Comparison of ENCODE assay signal across 8 cellular contexts in the genomic region with DNA sequence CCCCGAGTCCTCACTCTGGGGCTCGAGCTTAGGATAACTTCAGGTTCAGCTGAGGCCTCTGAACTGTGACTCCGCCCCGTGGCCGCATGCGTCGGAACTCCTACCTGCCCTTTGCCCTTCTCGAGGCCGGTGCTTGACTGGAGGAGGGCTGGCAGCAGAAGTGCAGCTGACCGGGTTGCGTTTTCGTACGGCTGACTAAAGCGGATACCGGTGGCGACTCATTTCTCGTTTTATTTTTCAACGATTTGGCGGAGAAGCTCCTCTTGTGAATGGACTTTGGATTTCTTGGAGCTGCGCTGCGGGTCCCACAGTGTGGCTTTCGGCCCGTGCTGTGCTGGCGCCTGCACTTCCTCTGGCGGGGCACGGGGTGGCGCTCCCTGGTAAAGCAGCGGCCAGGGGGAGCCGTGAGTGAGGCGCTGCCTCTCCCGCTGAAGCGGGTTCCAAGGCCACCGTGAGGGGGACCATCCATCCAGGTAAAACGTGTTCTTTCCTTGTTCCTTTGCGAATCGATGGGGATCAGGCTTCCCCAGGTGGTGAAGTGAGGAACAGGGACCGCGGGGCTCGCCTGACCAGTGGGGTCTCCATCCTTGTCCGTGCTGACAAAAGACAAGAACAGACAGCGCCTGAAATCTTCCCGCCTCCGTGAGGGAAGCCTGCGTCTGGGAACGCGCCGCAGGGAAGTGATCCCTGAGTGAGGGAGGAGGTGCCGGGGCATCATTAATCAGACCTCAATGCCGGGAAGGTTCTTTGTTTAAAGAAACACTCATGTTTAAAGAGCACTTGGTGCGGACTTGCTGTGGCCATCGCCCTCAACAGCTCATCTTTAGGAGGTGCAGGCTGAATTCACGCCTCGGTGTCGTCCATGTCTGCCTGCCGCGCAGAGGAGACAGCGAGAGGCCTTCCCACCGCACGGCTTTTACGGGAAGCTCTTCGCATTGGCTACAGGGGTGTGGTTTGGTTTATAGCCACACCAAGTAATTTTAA. TPM values are rescaled to one million over a fixed set of nuclear protein-coding genes. Genes with fewer than 3 reads are reported as not detected.
DNase-seq lines count a peak whose midpoint lies in the region; ATAC-seq and TF ChIP-seq lines count a peak whose summit lies in the region.

No MANE protein-coding gene starts in this region.

- H3K27me3 ChIP-seq in H9 (ENCODE audit: insufficient read depth, low read length) (peaks cover 3% of the 10 kb centered on the region; the same call in 1 of the 2 replicates), SJSA1 (replicated peaks) (peaks cover 20% of the 10 kb centered on the region)

- H3K23me2 ChIP-seq in H9 (ENCODE audit: insufficient read length, low read depth, low read length, poor library complexity, severe bottlenecking): peaks cover 4% of the 10 kb centered on the region

- H3K79me2 ChIP-seq in H9 (ENCODE audit: insufficient read depth, low read length): no peaks in the 10 kb centered on the region

- H3K27ac Mint-ChIP-seq in H9: peak overlapping the region in 1 of 3 experiments; percentile 82; a peak in 2 of 7 replicates

- H3K27ac ChIP-seq in H9 (ENCODE audit: insufficient read length, low read depth, low read length) (no peak overlapping the region), SJSA1 (no peak overlapping the region), temporal lobe (ENCODE audit: low read depth, low read length) (peak overlapping the region; percentile 57)

- H2AFZ ChIP-seq in H9 (ENCODE audit: low read length): no peak overlapping the region

- no peaks in the 10 kb centered on the region for H3K9me3 Mint-ChIP-seq in H9

- H2BK5ac ChIP-seq in H9 (ENCODE audit: insufficient read length, low read length): no peak overlapping the region

- no peak overlapping the region for H4K5ac ChIP-seq in H9 (ENCODE audit: insufficient read length, low read depth, low read length)

- H2BK15ac ChIP-seq in H9 (ENCODE audit: low read depth, low read length): no peak overlapping the region

- H4K91ac ChIP-seq in H9 (ENCODE audit: insufficient read length, low read depth, low read length): no peak overlapping the region

- WGBS in H9 (ENCODE audit: extremely low coverage, insufficient read length, low lambda C conversion rate): no CpG with 5 or more reads among the region's 61 CpGs

- H4K20me1 ChIP-seq in H9 (ENCODE audit: control insufficient read depth, insufficient read depth, insufficient read length): no peaks in the 10 kb centered on the region

- H3K4me1 ChIP-seq in H9 (ENCODE audit: insufficient read depth, low read length): no peaks in the 10 kb centered on the region
- peaks cover 13% of the 10 kb centered on the region for H3K4me1 ChIP-seq in SJSA1 (replicated peaks)

- no peaks in the 10 kb centered on the region for H3K36me3 ChIP-seq in SJSA1

- peaks cover 20 to 23% of the 10 kb centered on the region in 2 experiments for H3K4me1 Mint-ChIP-seq in H9

- DNase-seq in ELR (ENCODE audit: low read depth): peak; percentile 80
- peak; percentile 88 for DNase-seq in H9
- DNase-seq in M059J (ENCODE audit: low read depth): peak; percentile 70
- DNase-seq in SJSA1 (ENCODE audit: low read depth in 1 of 2, low spot score in 2 of 2): peak; percentile 54 to 71
- DNase-seq in activated naive CD4-positive, alpha-beta T cell treated with Interleukin-2 at 50 U/mL for 16 hours: peak; percentile 77
- DNase-seq in germinal center (ENCODE audit: low spot score): peak; percentile 83
- DNase-seq in omental fat pad (ENCODE audit: low spot score): no peak

- no peaks in the 10 kb centered on the region for H3K36me3 Mint-ChIP-seq in H9 (ENCODE audit: insufficient read depth in 1 of 3, low read depth in 3 of 3)

- no peak overlapping the region for H3K23ac ChIP-seq in H9 (ENCODE audit: insufficient read length, low read depth, low read length)

- H3K27me3 Mint-ChIP-seq in H9 (ENCODE audit: low read depth): peaks cover 45% of the 10 kb centered on the region

- no peak overlapping the region for H2BK20ac ChIP-seq in H9 (ENCODE audit: low read depth, low read length, poor library complexity, severe bottlenecking)

- H4K8ac ChIP-seq in H9 (replicated peaks; ENCODE audit: insufficient read length, low read depth, low read length): no peak overlapping the region

- no peaks in the 10 kb centered on the region for H3K9me3 ChIP-seq in H9 (ENCODE audit: control insufficient read depth, low read depth, low read length)
- no peaks in the 10 kb centered on the region for H3K9me3 ChIP-seq in SJSA1 (replicated peaks)

- peak overlapping the region; percentile 65 to 75 for H3K4me3 Mint-ChIP-seq in H9

- H3K56ac ChIP-seq in H9 (ENCODE audit: insufficient read length, low read depth, low read length): no peak overlapping the region

- peak overlapping the region; percentile 17 for H3K18ac ChIP-seq in H9 (ENCODE audit: insufficient read length, low read depth, low read length)

- no peaks in the 10 kb centered on the region for H3K79me1 ChIP-seq in H9 (ENCODE audit: insufficient read depth, low read depth, low read length, poor library complexity, severe bottlenecking)

- peak overlapping the region; percentile 49 for H3K4me2 ChIP-seq in H9 (ENCODE audit: insufficient read depth, insufficient read length, low read length)

- H2BK120ac ChIP-seq in H9 (ENCODE audit: low read depth, low read length, poor library complexity, severe bottlenecking): no peak overlapping the region

- no peak overlapping the region for H3T11ph ChIP-seq in H9 (ENCODE audit: low read length)

- peak overlapping the region; percentile 11; the same call in 1 of the 2 replicates for H3K4me3 ChIP-seq in SJSA1

- H3K4ac ChIP-seq in H9 (ENCODE audit: low read depth, low read length): no peak overlapping the region

- TF ChIP-seq CTCF in H9 (conservative IDR thresholded peaks at IDR 0.05): peak; percentile 98
- peak in 2 of 3 donors; percentile 61 to 68 for TF ChIP-seq CTCF in omental fat pad (IDR thresholded peaks at IDR 0.05)

- no peak overlapping the region for H2BK12ac ChIP-seq in H9 (ENCODE audit: insufficient read length, low read depth, low read length)

- ATAC-seq in omental fat pad (ENCODE audit: low FRiP score): peak; percentile 94

- H2AK5ac ChIP-seq in H9 (ENCODE audit: insufficient read length, low read length): no peak overlapping the region

- H3K9ac ChIP-seq in H9 (ENCODE audit: extremely low read depth, insufficient read length, low read length): peak overlapping the region; percentile 18

- peak overlapping the region; percentile 33; the same call in 1 of the 2 replicates for H3K14ac ChIP-seq in H9 (ENCODE audit: insufficient read depth, low read length)

RNA-seq across cellular contexts. Expression of gene ERMARD, which starts 38.8 kb away (rescaled TPM):
- total RNA-seq in H9 (2021): 11.7 and 13.6 TPM in 2 replicates
- 9.1 and 9.5 TPM in 2 replicates for total RNA-seq in M059J (2014; rRNA removed; shearing (Covaris generic))
- 11.3 and 13.4 TPM in 2 replicates for total RNA-seq in SJSA1 (2014; rRNA removed; shearing (Covaris generic))
- total RNA-seq in omental fat pad: 10 to 100 TPM; 11.9 to 30.3 (median 20.2) TPM
- total RNA-seq in temporal lobe: 18.9 TPM

RNA-seq across cellular contexts. Expression of gene DYNLT2, which starts 38.9 kb away (rescaled TPM):
- total RNA-seq in H9 (2021) (1.3 and 1.8 TPM in 2 replicates), omental fat pad (1 to 10 TPM in 3 of 4 donors, under 1 TPM in 1; 0.94 to 2.5 (median 2.1) TPM), temporal lobe (3.2 TPM)
- 0.76 and 1.1 TPM in 2 replicates for total RNA-seq in M059J (2014; rRNA removed; shearing (Covaris generic))
- total RNA-seq in SJSA1 (2014; rRNA removed; shearing (Covaris generic)): 0.68 and 1.1 TPM in 2 replicates
